In the genomic region with DNA sequence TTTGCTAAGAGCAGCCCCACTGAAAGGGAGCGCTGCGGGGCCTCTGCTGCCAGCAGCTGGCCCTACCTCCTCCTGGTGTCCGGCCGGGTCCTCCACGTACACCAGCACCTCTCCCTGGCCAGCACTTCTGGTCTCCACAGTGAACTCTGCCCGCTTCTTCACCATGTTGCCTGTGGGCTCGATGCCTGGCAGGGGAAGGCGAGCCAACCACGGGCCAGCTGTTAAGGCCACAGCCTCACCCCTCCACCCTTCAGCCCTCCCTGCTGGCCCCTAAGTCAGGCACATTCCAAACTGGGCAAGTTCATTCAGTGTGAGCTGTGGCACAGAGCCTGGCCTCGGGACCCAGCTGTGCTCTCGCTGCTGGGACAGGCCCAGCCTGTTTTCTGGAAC, we compare ENCODE assay signal across 8 cellular contexts. TPM values are rescaled to one million over a fixed set of nuclear protein-coding genes. Genes with fewer than 3 reads are reported as not detected.
DNase-seq lines count a peak whose midpoint lies in the region; ATAC-seq and TF ChIP-seq lines count a peak whose summit lies in the region.
"Had no signal": no experiment of that assay in that cellular context is flagged by ENCODE, and none has a peak within 500 bp of the region (broad histone marks: within the 10 kb centered on the region; RNA-seq: fewer than 3 reads in every experiment).

No MANE protein-coding gene starts in this region.

- CTCF ChIA-PET in T-cell (lab: Charles Lee), result no interaction called here

- H3K27me3 ChIP-seq in left ventricle myocardium inferior (ENCODE audit: low read depth), result no peaks in the 10 kb centered on the region
- peaks cover 0 to 9% (median 7%) of the 10 kb centered on the region in 5 donors for H3K27me3 ChIP-seq in subcutaneous abdominal adipose tissue (ENCODE audit: control insufficient read depth in 5 of 5, insufficient read depth in 4 of 5, low read length in 5 of 5)

- H3K36me3 Mint-ChIP-seq in T-cell, result peaks cover 10% of the 10 kb centered on the region
- H3K36me3 Mint-ChIP-seq: naive B cell had no signal

- ATAC-seq in T-cell (replicated peaks in 1 of 4) (no peak), HG02571 (IDR thresholded peaks at IDR 0.05; ENCODE audit: unreplicated experiment) (no peak)

- H3K9me3 Mint-ChIP-seq in T-cell, result no peaks in the 10 kb centered on the region
- H3K9me3 Mint-ChIP-seq: naive B cell had no signal

- H3K36me3 ChIP-seq in left ventricle myocardium inferior, result peaks cover 62% of the 10 kb centered on the region
- H3K36me3 ChIP-seq in subcutaneous abdominal adipose tissue (ENCODE audit: control insufficient read depth in 5 of 5, insufficient read depth in 5 of 5, low read length in 5 of 5), result peaks cover 0 to 63% (median 58%) of the 10 kb centered on the region in 5 donors

- peaks cover 54% of the 10 kb centered on the region for H3K4me1 ChIP-seq in left ventricle myocardium inferior
- peaks cover 0 to 42% (median 30%) of the 10 kb centered on the region in 5 donors for H3K4me1 ChIP-seq in subcutaneous abdominal adipose tissue (ENCODE audit: control insufficient read depth in 5 of 5, insufficient read depth in 5 of 5, low read length in 5 of 5)

- intact Hi-C loops in left ventricle myocardium inferior (cut with micrococcal nuclease), result no loop called here

- peak overlapping the region in 1 of 5 donors; percentile 32 for H3K9ac ChIP-seq in subcutaneous abdominal adipose tissue (ENCODE audit: low read length in 5 of 5)

- peak overlapping the region in 1 of 3 donors; percentile 19 for H3K4me3 Mint-ChIP-seq in T-cell

- H3K9me3 ChIP-seq in left ventricle myocardium inferior (replicated peaks), result no peaks in the 10 kb centered on the region
- H3K9me3 ChIP-seq in subcutaneous abdominal adipose tissue (ENCODE audit: control insufficient read depth in 5 of 5, low read length in 5 of 5), result peaks cover 0 to 5% (median 0%) of the 10 kb centered on the region in 5 donors

- H3K27ac Mint-ChIP-seq in T-cell, result peak overlapping the region; percentile 36 to 61

- peaks cover 20 to 29% (median 27%) of the 10 kb centered on the region in 3 donors for H3K4me1 Mint-ChIP-seq in T-cell

- H3K4me3 ChIP-seq in left ventricle myocardium inferior, result peak overlapping the region; percentile 87
- no peak overlapping the region for H3K4me3 ChIP-seq in subcutaneous abdominal adipose tissue (ENCODE audit: low read depth in 1 of 5, low read length in 5 of 5)

- no peak for TF ChIP-seq CTCF in left ventricle myocardium inferior (IDR thresholded peaks at IDR 0.05; ENCODE audit: borderline replicate concordance)

- H3K27ac ChIP-seq in left ventricle myocardium inferior (replicated peaks) (peak overlapping the region; percentile 95), subcutaneous abdominal adipose tissue (ENCODE audit: low read depth, low read length) (peak overlapping the region; percentile 93)

- DNase-seq in T-cell (no peak), left ventricle myocardium inferior (peak; percentile 56), NCI-H1436 (lab: John Stamatoyannopoulos, UW) (no peak)
- DNase-seq: H7, Karpas-422, naive B cell had no signal

- POLR2A ChIA-PET in T-cell (lab: Charles Lee), result no interaction called here

- H3K27me3 Mint-ChIP-seq in T-cell, result no peaks in the 10 kb centered on the region
- H3K27me3 Mint-ChIP-seq: naive B cell had no signal

RNA-seq across cellular contexts. Expression of a gene that starts 7.8 kb away (rescaled TPM):
- total RNA-seq in T-cell, result 1,000 to 10,000 TPM in 4 of 5 donors, 100 to 1,000 TPM in 1; 893 to 1,483 (median 1,268) TPM
- total RNA-seq in left ventricle myocardium inferior, result 225 TPM

RNA-seq across cellular contexts. Expression of a gene that starts 12.4 kb away (rescaled TPM):
- total RNA-seq in T-cell (100 to 1,000 TPM in 2 of 5 donors, 10 to 100 TPM in 3; 73.4 to 136 (median 80.4) TPM), left ventricle myocardium inferior (55.6 TPM)

RNA-seq across cellular contexts. Expression of a gene that starts 31.5 kb away (rescaled TPM):
- total RNA-seq in T-cell, result 1,000 to 10,000 TPM; 5,175 to 6,006 (median 5,765) TPM
- 1,850 TPM for total RNA-seq in left ventricle myocardium inferior

RNA-seq across cellular contexts. Expression of a gene that starts 42.4 kb away (rescaled TPM):
- total RNA-seq in T-cell (10 to 100 TPM; 22.6 to 31.3 (median 25.5) TPM), left ventricle myocardium inferior (56.3 TPM)

RNA-seq across cellular contexts. Expression of a gene that starts 44.7 kb away (rescaled TPM):
- total RNA-seq in T-cell (100 to 1,000 TPM in 3 of 5 donors, 10 to 100 TPM in 2; 89.8 to 144 (median 129) TPM), left ventricle myocardium inferior (39.8 TPM)
